In the genomic region with DNA sequence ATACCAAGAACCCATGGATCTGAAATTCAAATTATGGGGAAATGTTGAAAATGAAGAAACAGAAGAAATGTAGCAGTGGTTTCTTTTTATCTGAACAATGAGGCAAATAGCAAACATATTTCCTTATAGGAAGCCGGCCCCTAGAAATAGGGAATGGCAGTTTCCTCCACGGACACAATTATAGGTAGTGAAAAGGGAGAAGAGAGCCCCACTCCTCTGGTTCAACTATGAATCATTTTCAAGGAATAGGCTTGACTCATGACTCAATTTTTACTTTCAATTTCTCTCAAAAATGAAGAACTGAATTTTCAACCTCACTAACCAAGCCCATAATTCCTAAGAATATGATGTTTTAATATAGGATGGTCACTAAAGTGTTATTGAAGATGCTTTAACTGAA, we compare ENCODE assay signal across 23 cellular contexts.
"Had no signal": no experiment of that assay in that cellular context is flagged by ENCODE, and none has a peak within 500 bp of the region (broad histone marks: within the 10 kb centered on the region; RNA-seq: fewer than 3 reads in every experiment).

No MANE protein-coding gene starts in this region.

- H3K27me3 Mint-ChIP-seq: memory B cell had no signal

- H3K27ac ChIP-seq: colonic mucosa, gastrocnemius medialis, heart right ventricle, left lung, lower lobe of right lung, right atrium auricular region, sigmoid colon, skin epidermis, stomach, thoracic aorta, transverse colon had no signal

- H3K4me1 Mint-ChIP-seq: endodermal cell, memory B cell, natural killer cell had no signal

- DNase-seq: colonic mucosa; effector CD4-positive, alpha-beta T cell; endodermal cell; gastrocnemius medialis; heart right ventricle; hypothalamus; islet precursor cell; left lung; lower lobe of right lung; natural killer cell; posterior cingulate gyrus; sigmoid colon; stimulated activated CD4-positive, alpha-beta T cell treated with anti-CD3 and anti-CD28 coated beads, Interleukin-2, amount 100 ng/mL, for 24 hours; stimulated activated naive CD4-positive, alpha-beta T cell; stomach; substantia nigra; transverse colon had no signal

- H3K27me3 ChIP-seq: colonic mucosa, gastrocnemius medialis, heart right ventricle, left lung, right atrium auricular region, sigmoid colon, stomach, transverse colon had no signal

- H3K4me3 Mint-ChIP-seq: endodermal cell, memory B cell, mesothelial cell of epicardium, natural killer cell, neural crest cell had no signal

- H3K27ac Mint-ChIP-seq: endodermal cell, memory B cell, mesothelial cell of epicardium, natural killer cell had no signal

- H3K4me1 ChIP-seq: colonic mucosa, gastrocnemius medialis, heart right ventricle, left lung, lower lobe of right lung, right atrium auricular region, sigmoid colon, transverse colon had no signal

- H3K9me3 ChIP-seq: colonic mucosa, gastrocnemius medialis, lower lobe of right lung, right atrium auricular region, stomach, thoracic aorta, transverse colon had no signal

- H3K36me3 Mint-ChIP-seq: memory B cell had no signal

- H3K4me3 ChIP-seq: colonic mucosa, gastrocnemius medialis, heart right ventricle, left lung, lower lobe of right lung, right atrium auricular region, sigmoid colon, skin epidermis, stomach, transverse colon had no signal

- H3K36me3 ChIP-seq: colonic mucosa, gastrocnemius medialis, heart right ventricle, left lung, lower lobe of right lung, right atrium auricular region, sigmoid colon, stomach, thoracic aorta, transverse colon had no signal
